ENCODE assay signal across 20 cellular contexts in genomic region chr20:20612251-20612650, GRCh38.
DNase-seq lines count a peak whose midpoint lies in the region; ATAC-seq, FAIRE-seq and TF ChIP-seq lines count a peak whose summit lies in the region.
"Had no signal": no experiment of that assay in that cellular context is flagged by ENCODE, and none has a peak within 500 bp of the region (broad histone marks: within the 10 kb centered on the region; RNA-seq: fewer than 3 reads in every experiment).

No MANE protein-coding gene starts in this region.

- H3K36me3 Mint-ChIP-seq in MCF 10A (ENCODE audit: insufficient read depth, unreplicated experiment), result peaks cover 40% of the 10 kb centered on the region

- no peak for TF ChIP-seq EP300 in GM12878 (IDR thresholded peaks at IDR 0.05; ENCODE audit: borderline replicate concordance in 1 of 2, control insufficient read depth in 1 of 2, low read depth in 2 of 2, low read length in 2 of 2)

- H3K4me1 ChIP-seq in breast epithelium (no peaks in the 10 kb centered on the region), GM12878 (ENCODE audit: control insufficient read depth, insufficient read depth, low read length) (no peaks in the 10 kb centered on the region), mucosa of descending colon (ENCODE audit: low read depth) (peaks cover 13% of the 10 kb centered on the region)
- H3K4me1 ChIP-seq: BE2C; BLaER1 treated with 17β-estradiol and CSF1 and Interleukin-3, amounts not matched to agents 10 nM and 100 nM; HAP-1 had no signal

- H3K27me3 ChIP-seq in breast epithelium, result no peaks in the 10 kb centered on the region
- no peaks in the 10 kb centered on the region for H3K27me3 ChIP-seq in GM12878 (replicated peaks in 1 of 2; ENCODE audit: control insufficient read depth in 2 of 2, insufficient read depth in 2 of 2, low read length in 1 of 2)
- H3K27me3 ChIP-seq: BE2C; BLaER1 treated with 17β-estradiol and CSF1 and Interleukin-3, amounts not matched to agents 10 nM and 100 nM had no signal

- no peaks in the 10 kb centered on the region for H3K4me1 Mint-ChIP-seq in MCF 10A (ENCODE audit: insufficient read depth, unreplicated experiment)
- H3K4me1 Mint-ChIP-seq: CD14-positive monocyte had no signal

- no peaks in the 10 kb centered on the region for H3K9me3 Mint-ChIP-seq in MCF 10A (ENCODE audit: unreplicated experiment)
- H3K9me3 Mint-ChIP-seq: CD14-positive monocyte; CD4-positive, alpha-beta T cell; CD8-positive, alpha-beta memory T cell had no signal

- no peaks in the 10 kb centered on the region for H3K9me3 ChIP-seq in breast epithelium
- H3K9me3 ChIP-seq in GM12878 (replicated peaks; ENCODE audit: control insufficient read depth, insufficient read depth, low read length), result no peaks in the 10 kb centered on the region
- no peaks in the 10 kb centered on the region for H3K9me3 ChIP-seq in mucosa of descending colon
- H3K9me3 ChIP-seq: BE2C; BLaER1 treated with 17β-estradiol and CSF1 and Interleukin-3, amounts not matched to agents 10 nM and 100 nM; HAP-1 had no signal

- POLR2A ChIA-PET in MCF 10A (lab: Yijun Ruan, JAX), result no interaction called here
- POLR2A ChIA-PET in GM12878 (lab: Charles Lee), result no interaction called here

- H3K4me3 ChIP-seq in breast epithelium (no peak overlapping the region), GM12878 (no peak overlapping the region), mucosa of descending colon (no peak overlapping the region)
- H3K4me3 ChIP-seq: BLaER1 treated with 17β-estradiol and CSF1 and Interleukin-3, amounts not matched to agents 10 nM and 100 nM; HAP-1 had no signal

- H3K27ac Mint-ChIP-seq in MCF 10A (ENCODE audit: low read depth, unreplicated experiment), result peak overlapping the region; percentile 7
- H3K27ac Mint-ChIP-seq: CD14-positive monocyte; CD4-positive, alpha-beta T cell had no signal

- no peak overlapping the region for H3K4me2 ChIP-seq in GM12878 (ENCODE audit: control insufficient read depth, insufficient read depth)
- H3K4me2 ChIP-seq: BLaER1 treated with 17β-estradiol and CSF1 and Interleukin-3, amounts not matched to agents 10 nM and 100 nM had no signal

- no peak overlapping the region for H2AFZ ChIP-seq in GM12878 (ENCODE audit: control insufficient read depth, low read depth, low read length)

- RAD21 ChIA-PET in GM12878 (lab: Charles Lee; ENCODE audit: unreplicated experiment), result no interaction called here

- SMC1A ChIA-PET in GM12878 (lab: Charles Lee; ENCODE audit: uncharacterized antibody, unreplicated experiment), result no interaction called here

- DNase-seq in MCF 10A (ENCODE audit: unreplicated experiment) (no peak), breast epithelium (ENCODE audit: low spot score in 2 of 2) (no peak), GM12878 (ENCODE audit: low read depth, low spot score) (no peak), mucosa of descending colon (no peak), NK-92 (lab: John Stamatoyannopoulos, UW; ENCODE audit: unreplicated experiment) (no peak)
- DNase-seq: BE2C; CD4-positive, alpha-beta T cell; CD8-positive, alpha-beta memory T cell; DMS 273 treated with DMSO at 0.1 percent for 48 hours; DMS79 treated with DMSO at 0.1 percent for 48 hours; GOT3 had no signal

- CTCF ChIA-PET in MCF 10A (lab: Yijun Ruan, JAX), result interaction anchor here (9.9 kb wide), 1 partner anchor 18 kb away, joined by 127 read pairs; no protein-coding TSS in a partner anchor
- CTCF ChIA-PET in GM12878 (lab: Yijun Ruan, JAX), result no interaction called here

- no peak overlapping the region for H3K4me3 Mint-ChIP-seq in MCF 10A (ENCODE audit: unreplicated experiment)
- H3K4me3 Mint-ChIP-seq: CD14-positive monocyte; CD4-positive, alpha-beta T cell; CD8-positive, alpha-beta memory T cell had no signal

- no peaks in the 10 kb centered on the region for H4K20me1 ChIP-seq in GM12878 (ENCODE audit: control insufficient read depth, insufficient read depth)
- H4K20me1 ChIP-seq: BLaER1 treated with 17β-estradiol and CSF1 and Interleukin-3, amounts not matched to agents 10 nM and 100 nM had no signal

- WGBS in GM12878 (ENCODE audit: insufficient coverage, insufficient replicate concordance, low lambda C conversion rate, missing lambda C conversion rate), result 17% methylated on average over 2 of the region's 2 CpGs

- no peak overlapping the region for H3K9ac ChIP-seq in GM12878 (ENCODE audit: control insufficient read depth, insufficient read depth, low read length)
- H3K9ac ChIP-seq: BLaER1 treated with 17β-estradiol and CSF1 and Interleukin-3, amounts not matched to agents 10 nM and 100 nM had no signal

- intact Hi-C loops in MCF 10A (cut with micrococcal nuclease) (no loop called here), breast epithelium (cut with DNase I; ENCODE audit: low total_unique reads) (no loop called here), GM12878 (cut with micrococcal nuclease; ENCODE audit: unreplicated experiment) (no loop called here), mucosa of descending colon (cut with DNase I, micrococcal nuclease) (no loop called here)

- TF ChIP-seq POLR2A in breast epithelium (IDR thresholded peaks at IDR 0.05) (no peak), GM12878 (IDR thresholded peaks at IDR 0.05; ENCODE audit: low read depth, low read length) (no peak)

- H3K79me2 ChIP-seq in GM12878 (ENCODE audit: control insufficient read depth, insufficient read depth, low read length), result no peaks in the 10 kb centered on the region

- TF ChIP-seq CTCF in MCF 10A (IDR thresholded peaks at IDR 0.05; ENCODE audit: unreplicated experiment) (no peak), breast epithelium (IDR thresholded peaks at IDR 0.05) (no peak), GM12878 (IDR thresholded peaks at IDR 0.05 in 2 of 3, conservative IDR thresholded peaks at IDR 0.05 in 1 of 3; ENCODE audit: control insufficient read depth in 2 of 3, extremely low read depth in 1 of 3, insufficient read depth in 1 of 3, low read depth in 3 of 3, low read length in 3 of 3) (no peak), mucosa of descending colon (IDR thresholded peaks at IDR 0.05) (no peak)

- H3K27ac ChIP-seq in breast epithelium, result no peak overlapping the region
- H3K27ac ChIP-seq in GM12878 (ENCODE audit: control insufficient read depth, insufficient read depth), result no peak overlapping the region
- H3K27ac ChIP-seq: 22Rv1; BLaER1 treated with 17β-estradiol and CSF1 and Interleukin-3, amounts not matched to agents 10 nM and 100 nM had no signal

- in situ Hi-C loops in GM12878 (cut with MboI), result no loop called here

- no peaks in the 10 kb centered on the region for H3K27me3 Mint-ChIP-seq in MCF 10A (ENCODE audit: insufficient read depth, unreplicated experiment)
- H3K27me3 Mint-ChIP-seq: CD4-positive, alpha-beta T cell; CD8-positive, alpha-beta memory T cell had no signal

- BruUV-seq in MCF 10A (replicated peaks; lab: Mats Ljungman, UMichigan), result no TSS peak
- no TSS peak for BruUV-seq in GM12878 (replicated peaks; lab: Mats Ljungman, UMichigan)

- no peak for ATAC-seq in GM12878
- peak; percentile 86 for ATAC-seq in mucosa of descending colon
- ATAC-seq in GM18520 (IDR thresholded peaks at IDR 0.05; ENCODE audit: unreplicated experiment), result no peak
- ATAC-seq in GM21717 (IDR thresholded peaks at IDR 0.05; ENCODE audit: unreplicated experiment), result no peak

- no peak for TF ChIP-seq RAD21 in GM12878 (IDR thresholded peaks at IDR 0.05; ENCODE audit: insufficient read depth, low read depth, low read length)

- FAIRE-seq in GM12878 (lab: Jason Lieb, UNC), result no peak
- FAIRE-seq: A204.1, D721Med, H54 had no signal

- no peaks in the 10 kb centered on the region for H3K36me3 ChIP-seq in breast epithelium
- peaks cover 0 to 8% of the 10 kb centered on the region in 2 experiments; a peak in 2 of 4 replicates for H3K36me3 ChIP-seq in GM12878 (ENCODE audit: control insufficient read depth in 2 of 2, insufficient read depth in 2 of 2, low read length in 1 of 2)
- no peaks in the 10 kb centered on the region for H3K36me3 ChIP-seq in mucosa of descending colon (ENCODE audit: low read depth)
- H3K36me3 ChIP-seq: BE2C, HAP-1 had no signal

TF ChIP-seq in GM12878, 131 proteins besides CTCF, POLR2A, EP300 and RAD21:
- TF ChIP-seq BHLHE40 (IDR thresholded peaks at IDR 0.05; ENCODE audit: borderline replicate concordance in 1 of 2, low read depth in 2 of 2, low read length in 1 of 2), result no peak
- no peak for TF ChIP-seq NR2C2 (IDR thresholded peaks at IDR 0.05; ENCODE audit: borderline replicate concordance, control insufficient read depth, insufficient read length, low read depth)
- TF ChIP-seq PML (IDR thresholded peaks at IDR 0.05; ENCODE audit: low read length), result no peak
- TF ChIP-seq SIN3A (IDR thresholded peaks at IDR 0.05; ENCODE audit: low read depth, low read length), result no peak
- TF ChIP-seq POLR2AphosphoS5 (IDR thresholded peaks at IDR 0.05; ENCODE audit: low read length), result no peak
- no peak for TF ChIP-seq CEBPZ (IDR thresholded peaks at IDR 0.05; ENCODE audit: low read depth, low read length)
- peak; percentile 10 for TF ChIP-seq MEF2B (IDR thresholded peaks at IDR 0.05; ENCODE audit: partially characterized antibody, poor library complexity, severe bottlenecking)
